ENCODE assay signal across 1 cellular context in genomic region chr12:120247183-120247582, GRCh38.
TF ChIP-seq lines count a peak whose summit lies in the region.

No MANE protein-coding gene starts in this region.

TF ChIP-seq in GM23338, 12 proteins besides CTCF, POLR2A, EP300 and RAD21 (continued from another document):
- TF ChIP-seq, protein P1, sequence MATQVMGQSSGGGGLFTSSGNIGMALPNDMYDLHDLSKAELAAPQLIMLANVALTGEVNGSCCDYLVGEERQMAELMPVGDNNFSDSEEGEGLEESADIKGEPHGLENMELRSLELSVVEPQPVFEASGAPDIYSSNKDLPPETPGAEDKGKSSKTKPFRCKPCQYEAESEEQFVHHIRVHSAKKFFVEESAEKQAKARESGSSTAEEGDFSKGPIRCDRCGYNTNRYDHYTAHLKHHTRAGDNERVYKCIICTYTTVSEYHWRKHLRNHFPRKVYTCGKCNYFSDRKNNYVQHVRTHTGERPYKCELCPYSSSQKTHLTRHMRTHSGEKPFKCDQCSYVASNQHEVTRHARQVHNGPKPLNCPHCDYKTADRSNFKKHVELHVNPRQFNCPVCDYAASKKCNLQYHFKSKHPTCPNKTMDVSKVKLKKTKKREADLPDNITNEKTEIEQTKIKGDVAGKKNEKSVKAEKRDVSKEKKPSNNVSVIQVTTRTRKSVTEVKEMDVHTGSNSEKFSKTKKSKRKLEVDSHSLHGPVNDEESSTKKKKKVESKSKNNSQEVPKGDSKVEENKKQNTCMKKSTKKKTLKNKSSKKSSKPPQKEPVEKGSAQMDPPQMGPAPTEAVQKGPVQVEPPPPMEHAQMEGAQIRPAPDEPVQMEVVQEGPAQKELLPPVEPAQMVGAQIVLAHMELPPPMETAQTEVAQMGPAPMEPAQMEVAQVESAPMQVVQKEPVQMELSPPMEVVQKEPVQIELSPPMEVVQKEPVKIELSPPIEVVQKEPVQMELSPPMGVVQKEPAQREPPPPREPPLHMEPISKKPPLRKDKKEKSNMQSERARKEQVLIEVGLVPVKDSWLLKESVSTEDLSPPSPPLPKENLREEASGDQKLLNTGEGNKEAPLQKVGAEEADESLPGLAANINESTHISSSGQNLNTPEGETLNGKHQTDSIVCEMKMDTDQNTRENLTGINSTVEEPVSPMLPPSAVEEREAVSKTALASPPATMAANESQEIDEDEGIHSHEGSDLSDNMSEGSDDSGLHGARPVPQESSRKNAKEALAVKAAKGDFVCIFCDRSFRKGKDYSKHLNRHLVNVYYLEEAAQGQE (IDR thresholded peaks at IDR 0.05; ENCODE audit: unreplicated experiment) = no peak
- TF ChIP-seq, protein P2, sequence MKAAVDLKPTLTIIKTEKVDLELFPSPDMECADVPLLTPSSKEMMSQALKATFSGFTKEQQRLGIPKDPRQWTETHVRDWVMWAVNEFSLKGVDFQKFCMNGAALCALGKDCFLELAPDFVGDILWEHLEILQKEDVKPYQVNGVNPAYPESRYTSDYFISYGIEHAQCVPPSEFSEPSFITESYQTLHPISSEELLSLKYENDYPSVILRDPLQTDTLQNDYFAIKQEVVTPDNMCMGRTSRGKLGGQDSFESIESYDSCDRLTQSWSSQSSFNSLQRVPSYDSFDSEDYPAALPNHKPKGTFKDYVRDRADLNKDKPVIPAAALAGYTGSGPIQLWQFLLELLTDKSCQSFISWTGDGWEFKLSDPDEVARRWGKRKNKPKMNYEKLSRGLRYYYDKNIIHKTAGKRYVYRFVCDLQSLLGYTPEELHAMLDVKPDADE (IDR thresholded peaks at IDR 0.05) = no peak
- no peak for TF ChIP-seq ZNF114 (CRISPR knock-in tag; IDR thresholded peaks at IDR 0.05)
- TF ChIP-seq JUNB (IDR thresholded peaks at IDR 0.05; ENCODE audit: unreplicated experiment) = no peak
- TF ChIP-seq EZH2 (IDR thresholded peaks at IDR 0.05; ENCODE audit: low read depth, unreplicated experiment) = no peak
- TF ChIP-seq CREB1 (CRISPR knock-in tag; IDR thresholded peaks at IDR 0.05; ENCODE audit: low read depth) = no peak
